1 cellular context compared by ENCODE assay signal in the genomic region with DNA sequence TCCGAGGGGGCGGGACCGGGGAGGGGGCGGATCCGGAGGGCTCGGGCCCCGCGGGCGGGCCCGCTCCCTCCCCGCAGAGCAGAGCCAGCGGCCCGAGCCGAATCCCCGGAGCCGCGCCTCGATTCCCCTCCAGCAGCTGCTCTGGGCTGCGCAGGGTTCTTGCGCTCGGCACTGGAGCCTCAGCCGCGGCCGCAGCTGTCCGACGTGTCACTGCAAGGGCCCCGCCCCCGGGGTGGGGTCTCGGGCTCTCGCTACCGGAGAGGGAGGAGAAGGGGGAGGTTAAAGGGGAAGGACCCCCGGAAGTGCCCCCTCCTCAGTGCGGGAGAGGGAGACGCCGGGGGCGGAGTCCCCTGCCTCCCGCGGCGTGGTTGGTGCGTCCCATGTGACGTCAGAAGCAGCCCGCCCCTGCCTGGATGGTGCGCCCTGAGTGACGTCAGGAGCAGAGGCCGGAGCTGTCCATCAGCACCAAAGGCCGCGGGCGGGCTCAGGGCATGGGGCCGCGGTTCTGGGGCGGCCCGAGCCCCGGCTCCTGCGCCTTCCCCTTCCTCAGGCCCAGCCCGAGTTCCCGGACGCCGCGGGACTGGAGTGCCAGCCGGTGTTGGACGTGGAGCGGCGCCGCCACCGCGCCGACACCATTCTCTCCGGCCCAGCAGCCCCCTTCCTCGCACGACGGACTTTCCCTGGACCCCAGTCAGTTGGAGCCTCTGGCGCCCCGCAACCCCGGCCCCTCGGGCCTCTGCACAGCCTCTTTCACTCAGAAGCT.
TF ChIP-seq lines count a peak whose summit lies in the region.

A gene with protein sequence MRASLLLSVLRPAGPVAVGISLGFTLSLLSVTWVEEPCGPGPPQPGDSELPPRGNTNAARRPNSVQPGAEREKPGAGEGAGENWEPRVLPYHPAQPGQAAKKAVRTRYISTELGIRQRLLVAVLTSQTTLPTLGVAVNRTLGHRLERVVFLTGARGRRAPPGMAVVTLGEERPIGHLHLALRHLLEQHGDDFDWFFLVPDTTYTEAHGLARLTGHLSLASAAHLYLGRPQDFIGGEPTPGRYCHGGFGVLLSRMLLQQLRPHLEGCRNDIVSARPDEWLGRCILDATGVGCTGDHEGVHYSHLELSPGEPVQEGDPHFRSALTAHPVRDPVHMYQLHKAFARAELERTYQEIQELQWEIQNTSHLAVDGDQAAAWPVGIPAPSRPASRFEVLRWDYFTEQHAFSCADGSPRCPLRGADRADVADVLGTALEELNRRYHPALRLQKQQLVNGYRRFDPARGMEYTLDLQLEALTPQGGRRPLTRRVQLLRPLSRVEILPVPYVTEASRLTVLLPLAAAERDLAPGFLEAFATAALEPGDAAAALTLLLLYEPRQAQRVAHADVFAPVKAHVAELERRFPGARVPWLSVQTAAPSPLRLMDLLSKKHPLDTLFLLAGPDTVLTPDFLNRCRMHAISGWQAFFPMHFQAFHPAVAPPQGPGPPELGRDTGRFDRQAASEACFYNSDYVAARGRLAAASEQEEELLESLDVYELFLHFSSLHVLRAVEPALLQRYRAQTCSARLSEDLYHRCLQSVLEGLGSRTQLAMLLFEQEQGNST (minus strand): TSS at position 214 of the 763 bp plus-strand sequence. CDS start 271 bp downstream, outside the sequence.
A gene with protein sequence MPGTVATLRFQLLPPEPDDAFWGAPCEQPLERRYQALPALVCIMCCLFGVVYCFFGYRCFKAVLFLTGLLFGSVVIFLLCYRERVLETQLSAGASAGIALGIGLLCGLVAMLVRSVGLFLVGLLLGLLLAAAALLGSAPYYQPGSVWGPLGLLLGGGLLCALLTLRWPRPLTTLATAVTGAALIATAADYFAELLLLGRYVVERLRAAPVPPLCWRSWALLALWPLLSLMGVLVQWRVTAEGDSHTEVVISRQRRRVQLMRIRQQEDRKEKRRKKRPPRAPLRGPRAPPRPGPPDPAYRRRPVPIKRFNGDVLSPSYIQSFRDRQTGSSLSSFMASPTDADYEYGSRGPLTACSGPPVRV (plus strand): TSS at position 433 of the 763 bp plus-strand sequence. CDS start 700 bp downstream, outside the sequence.

TF ChIP-seq in K562, 482 proteins besides CTCF, POLR2A, EP300 and RAD21 (continued from another document and continues in another):
- TF ChIP-seq, protein P1, sequence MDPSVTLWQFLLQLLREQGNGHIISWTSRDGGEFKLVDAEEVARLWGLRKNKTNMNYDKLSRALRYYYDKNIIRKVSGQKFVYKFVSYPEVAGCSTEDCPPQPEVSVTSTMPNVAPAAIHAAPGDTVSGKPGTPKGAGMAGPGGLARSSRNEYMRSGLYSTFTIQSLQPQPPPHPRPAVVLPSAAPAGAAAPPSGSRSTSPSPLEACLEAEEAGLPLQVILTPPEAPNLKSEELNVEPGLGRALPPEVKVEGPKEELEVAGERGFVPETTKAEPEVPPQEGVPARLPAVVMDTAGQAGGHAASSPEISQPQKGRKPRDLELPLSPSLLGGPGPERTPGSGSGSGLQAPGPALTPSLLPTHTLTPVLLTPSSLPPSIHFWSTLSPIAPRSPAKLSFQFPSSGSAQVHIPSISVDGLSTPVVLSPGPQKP (CRISPR knock-in tag; IDR thresholded peaks at IDR 0.05) = no peak
- TF ChIP-seq TRIM28 (IDR thresholded peaks at IDR 0.05) (no peak), POLR3A (IDR thresholded peaks at IDR 0.05; ENCODE audit: borderline replicate concordance, extremely low read depth, insufficient read depth, insufficient read length) (no peak), RFX7 (CRISPR knock-in tag; IDR thresholded peaks at IDR 0.05) (no peak), PML (IDR thresholded peaks at IDR 0.05; ENCODE audit: low read length) (no peak; the same call in 1 of the 2 replicates), SMAD2 (IDR thresholded peaks at IDR 0.05; ENCODE audit: low read depth, low read length) (no peak), SRSF9 (IDR thresholded peaks at IDR 0.05; ENCODE audit: borderline replicate concordance, low read depth, low read length) (no peak), PTRF (tag; IDR thresholded peaks at IDR 0.05) (no peak), CBX5 (IDR thresholded peaks at IDR 0.05; ENCODE audit: borderline replicate concordance, low read depth) (no peak), RBM22 (IDR thresholded peaks at IDR 0.05; ENCODE audit: low read depth, low read length, poor library complexity, severe bottlenecking) (no peak), ZNF3 (CRISPR knock-in tag; IDR thresholded peaks at IDR 0.05) (no peak), TARDBP (IDR thresholded peaks at IDR 0.05) (no peak), ZFP36 (IDR thresholded peaks at IDR 0.05; ENCODE audit: low read depth, low read length, partially characterized antibody) (no peak), SMARCB1 (IDR thresholded peaks at IDR 0.05; ENCODE audit: insufficient read length, low read depth) (no peak), ZNF197 (CRISPR knock-in tag; IDR thresholded peaks at IDR 0.05; ENCODE audit: low read depth) (no peak), IRF2 (CRISPR knock-in tag; IDR thresholded peaks at IDR 0.05) (no peak), RBM14 (IDR thresholded peaks at IDR 0.05; ENCODE audit: borderline replicate concordance, insufficient read depth, low read depth, low read length) (no peak), MAFK (IDR thresholded peaks at IDR 0.05; ENCODE audit: low read length) (no peak), XRCC5 (IDR thresholded peaks at IDR 0.05; ENCODE audit: low read depth, low read length) (no peak), SAFB2 (IDR thresholded peaks at IDR 0.05; ENCODE audit: borderline replicate concordance, low read depth, low read length, severe bottlenecking) (no peak), XRCC3 (IDR thresholded peaks at IDR 0.05) (no peak), ETV5 (CRISPR knock-in tag; IDR thresholded peaks at IDR 0.05; ENCODE audit: low read depth) (peak; percentile 86; the same call in 1 of the 2 replicates), ETV6 (IDR thresholded peaks at IDR 0.05; ENCODE audit: borderline replicate concordance in 1 of 2, low read depth in 2 of 2, low read length in 1 of 2) (no peak), ETV6 (CRISPR knock-in tag; IDR thresholded peaks at IDR 0.05; ENCODE audit: borderline replicate concordance) (no peak), SIN3B (IDR thresholded peaks at IDR 0.05; ENCODE audit: low read depth) (no peak), ZNF121 (CRISPR knock-in tag; conservative IDR thresholded peaks at IDR 0.05) (no peak), POLR2B (IDR thresholded peaks at IDR 0.05; ENCODE audit: low read depth, partially characterized antibody) (no peak)
- TF ChIP-seq, protein P2, sequence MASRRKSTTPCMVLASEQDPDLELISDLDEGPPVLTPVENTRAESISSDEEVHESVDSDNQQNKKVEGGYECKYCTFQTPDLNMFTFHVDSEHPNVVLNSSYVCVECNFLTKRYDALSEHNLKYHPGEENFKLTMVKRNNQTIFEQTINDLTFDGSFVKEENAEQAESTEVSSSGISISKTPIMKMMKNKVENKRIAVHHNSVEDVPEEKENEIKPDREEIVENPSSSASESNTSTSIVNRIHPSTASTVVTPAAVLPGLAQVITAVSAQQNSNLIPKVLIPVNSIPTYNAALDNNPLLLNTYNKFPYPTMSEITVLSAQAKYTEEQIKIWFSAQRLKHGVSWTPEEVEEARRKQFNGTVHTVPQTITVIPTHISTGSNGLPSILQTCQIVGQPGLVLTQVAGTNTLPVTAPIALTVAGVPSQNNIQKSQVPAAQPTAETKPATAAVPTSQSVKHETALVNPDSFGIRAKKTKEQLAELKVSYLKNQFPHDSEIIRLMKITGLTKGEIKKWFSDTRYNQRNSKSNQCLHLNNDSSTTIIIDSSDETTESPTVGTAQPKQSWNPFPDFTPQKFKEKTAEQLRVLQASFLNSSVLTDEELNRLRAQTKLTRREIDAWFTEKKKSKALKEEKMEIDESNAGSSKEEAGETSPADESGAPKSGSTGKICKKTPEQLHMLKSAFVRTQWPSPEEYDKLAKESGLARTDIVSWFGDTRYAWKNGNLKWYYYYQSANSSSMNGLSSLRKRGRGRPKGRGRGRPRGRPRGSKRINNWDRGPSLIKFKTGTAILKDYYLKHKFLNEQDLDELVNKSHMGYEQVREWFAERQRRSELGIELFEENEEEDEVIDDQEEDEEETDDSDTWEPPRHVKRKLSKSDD (conservative IDR thresholded peaks at IDR 0.05; ENCODE audit: low read length) = no peak
- TF ChIP-seq, protein P3, sequence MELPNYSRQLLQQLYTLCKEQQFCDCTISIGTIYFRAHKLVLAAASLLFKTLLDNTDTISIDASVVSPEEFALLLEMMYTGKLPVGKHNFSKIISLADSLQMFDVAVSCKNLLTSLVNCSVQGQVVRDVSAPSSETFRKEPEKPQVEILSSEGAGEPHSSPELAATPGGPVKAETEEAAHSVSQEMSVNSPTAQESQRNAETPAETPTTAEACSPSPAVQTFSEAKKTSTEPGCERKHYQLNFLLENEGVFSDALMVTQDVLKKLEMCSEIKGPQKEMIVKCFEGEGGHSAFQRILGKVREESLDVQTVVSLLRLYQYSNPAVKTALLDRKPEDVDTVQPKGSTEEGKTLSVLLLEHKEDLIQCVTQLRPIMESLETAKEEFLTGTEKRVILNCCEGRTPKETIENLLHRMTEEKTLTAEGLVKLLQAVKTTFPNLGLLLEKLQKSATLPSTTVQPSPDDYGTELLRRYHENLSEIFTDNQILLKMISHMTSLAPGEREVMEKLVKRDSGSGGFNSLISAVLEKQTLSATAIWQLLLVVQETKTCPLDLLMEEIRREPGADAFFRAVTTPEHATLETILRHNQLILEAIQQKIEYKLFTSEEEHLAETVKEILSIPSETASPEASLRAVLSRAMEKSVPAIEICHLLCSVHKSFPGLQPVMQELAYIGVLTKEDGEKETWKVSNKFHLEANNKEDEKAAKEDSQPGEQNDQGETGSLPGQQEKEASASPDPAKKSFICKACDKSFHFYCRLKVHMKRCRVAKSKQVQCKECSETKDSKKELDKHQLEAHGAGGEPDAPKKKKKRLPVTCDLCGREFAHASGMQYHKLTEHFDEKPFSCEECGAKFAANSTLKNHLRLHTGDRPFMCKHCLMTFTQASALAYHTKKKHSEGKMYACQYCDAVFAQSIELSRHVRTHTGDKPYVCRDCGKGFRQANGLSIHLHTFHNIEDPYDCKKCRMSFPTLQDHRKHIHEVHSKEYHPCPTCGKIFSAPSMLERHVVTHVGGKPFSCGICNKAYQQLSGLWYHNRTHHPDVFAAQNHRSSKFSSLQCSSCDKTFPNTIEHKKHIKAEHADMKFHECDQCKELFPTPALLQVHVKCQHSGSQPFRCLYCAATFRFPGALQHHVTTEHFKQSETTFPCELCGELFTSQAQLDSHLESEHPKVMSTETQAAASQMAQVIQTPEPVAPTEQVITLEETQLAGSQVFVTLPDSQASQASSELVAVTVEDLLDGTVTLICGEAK (IDR thresholded peaks at IDR 0.05) = peak; percentile 90
- TF ChIP-seq, protein P3 (CRISPR knock-in tag; IDR thresholded peaks at IDR 0.05) = no peak
- TF ChIP-seq, protein P4, sequence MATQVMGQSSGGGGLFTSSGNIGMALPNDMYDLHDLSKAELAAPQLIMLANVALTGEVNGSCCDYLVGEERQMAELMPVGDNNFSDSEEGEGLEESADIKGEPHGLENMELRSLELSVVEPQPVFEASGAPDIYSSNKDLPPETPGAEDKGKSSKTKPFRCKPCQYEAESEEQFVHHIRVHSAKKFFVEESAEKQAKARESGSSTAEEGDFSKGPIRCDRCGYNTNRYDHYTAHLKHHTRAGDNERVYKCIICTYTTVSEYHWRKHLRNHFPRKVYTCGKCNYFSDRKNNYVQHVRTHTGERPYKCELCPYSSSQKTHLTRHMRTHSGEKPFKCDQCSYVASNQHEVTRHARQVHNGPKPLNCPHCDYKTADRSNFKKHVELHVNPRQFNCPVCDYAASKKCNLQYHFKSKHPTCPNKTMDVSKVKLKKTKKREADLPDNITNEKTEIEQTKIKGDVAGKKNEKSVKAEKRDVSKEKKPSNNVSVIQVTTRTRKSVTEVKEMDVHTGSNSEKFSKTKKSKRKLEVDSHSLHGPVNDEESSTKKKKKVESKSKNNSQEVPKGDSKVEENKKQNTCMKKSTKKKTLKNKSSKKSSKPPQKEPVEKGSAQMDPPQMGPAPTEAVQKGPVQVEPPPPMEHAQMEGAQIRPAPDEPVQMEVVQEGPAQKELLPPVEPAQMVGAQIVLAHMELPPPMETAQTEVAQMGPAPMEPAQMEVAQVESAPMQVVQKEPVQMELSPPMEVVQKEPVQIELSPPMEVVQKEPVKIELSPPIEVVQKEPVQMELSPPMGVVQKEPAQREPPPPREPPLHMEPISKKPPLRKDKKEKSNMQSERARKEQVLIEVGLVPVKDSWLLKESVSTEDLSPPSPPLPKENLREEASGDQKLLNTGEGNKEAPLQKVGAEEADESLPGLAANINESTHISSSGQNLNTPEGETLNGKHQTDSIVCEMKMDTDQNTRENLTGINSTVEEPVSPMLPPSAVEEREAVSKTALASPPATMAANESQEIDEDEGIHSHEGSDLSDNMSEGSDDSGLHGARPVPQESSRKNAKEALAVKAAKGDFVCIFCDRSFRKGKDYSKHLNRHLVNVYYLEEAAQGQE (CRISPR knock-in tag; IDR thresholded peaks at IDR 0.05; ENCODE audit: low read depth) = peak; percentile 99
- TF ChIP-seq, protein P5, sequence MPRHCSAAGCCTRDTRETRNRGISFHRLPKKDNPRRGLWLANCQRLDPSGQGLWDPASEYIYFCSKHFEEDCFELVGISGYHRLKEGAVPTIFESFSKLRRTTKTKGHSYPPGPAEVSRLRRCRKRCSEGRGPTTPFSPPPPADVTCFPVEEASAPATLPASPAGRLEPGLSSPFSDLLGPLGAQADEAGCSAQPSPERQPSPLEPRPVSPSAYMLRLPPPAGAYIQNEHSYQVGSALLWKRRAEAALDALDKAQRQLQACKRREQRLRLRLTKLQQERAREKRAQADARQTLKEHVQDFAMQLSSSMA (CRISPR knock-in tag; IDR thresholded peaks at IDR 0.05) = no peak
- TF ChIP-seq, protein P6, sequence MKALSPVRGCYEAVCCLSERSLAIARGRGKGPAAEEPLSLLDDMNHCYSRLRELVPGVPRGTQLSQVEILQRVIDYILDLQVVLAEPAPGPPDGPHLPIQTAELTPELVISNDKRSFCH (CRISPR knock-in tag; IDR thresholded peaks at IDR 0.05) = no peak
- TF ChIP-seq, protein P6 (tag; IDR thresholded peaks at IDR 0.05) = no peak
